In genomic region chr16:48447940-48448536, GRCh38 we compare ENCODE assay signal across 1 cellular context.
A peak's percentile ranks its signal among the peaks of the same experiment; 100 is the strongest.
TF ChIP-seq lines count a peak whose summit lies in the region.

No MANE protein-coding gene starts in this region.

TF ChIP-seq in HepG2, 621 proteins besides CTCF, POLR2A, EP300 and RAD21 (continued from another document and continues in another):
- TF ChIP-seq STAT6 (CRISPR knock-in tag; IDR thresholded peaks at IDR 0.05; ENCODE audit: borderline replicate concordance), result no peak
- no peak for TF ChIP-seq ZNF225 (CRISPR knock-in tag; IDR thresholded peaks at IDR 0.05)
- 0 out of 2 replicates have a peak, but pooled peaks have one; percentile 59 for TF ChIP-seq HINFP (CRISPR knock-in tag; IDR thresholded peaks at IDR 0.05; ENCODE audit: low read depth)
- no peak for TF ChIP-seq PCBP2 (optimal IDR thresholded peaks at IDR 0.05; ENCODE audit: low read depth, low read length, poor library complexity, severe bottlenecking)
- peak; percentile 87; the same call in 1 of the 2 replicates for TF ChIP-seq ZBTB7A (CRISPR knock-in tag; IDR thresholded peaks at IDR 0.05)
- TF ChIP-seq FOXJ3 (CRISPR knock-in tag; IDR thresholded peaks at IDR 0.05; ENCODE audit: borderline replicate concordance), result peak; percentile 34; the same call in 1 of the 2 replicates
- TF ChIP-seq BORCS8-MEF2B (CRISPR knock-in tag; IDR thresholded peaks at IDR 0.05), result no peak
- TF ChIP-seq MED1 (CRISPR knock-in tag; IDR thresholded peaks at IDR 0.05), result peak; percentile 51; the same call in 1 of the 2 replicates
- no peak for TF ChIP-seq REL (CRISPR knock-in tag; conservative IDR thresholded peaks at IDR 0.05)
- TF ChIP-seq AHDC1 (CRISPR knock-in tag; IDR thresholded peaks at IDR 0.05; ENCODE audit: borderline replicate concordance), result 0 out of 2 replicates have a peak, but pooled peaks have one; percentile 63
- no peak for TF ChIP-seq E2F5 (CRISPR knock-in tag; conservative IDR thresholded peaks at IDR 0.05)
- TF ChIP-seq KLF6 (CRISPR knock-in tag; IDR thresholded peaks at IDR 0.05), result no peak
- no peak for TF ChIP-seq SYNCRIP (IDR thresholded peaks at IDR 0.05; ENCODE audit: insufficient read depth, low read depth, low read length)
- TF ChIP-seq ZNF749 (CRISPR knock-in tag; IDR thresholded peaks at IDR 0.05; ENCODE audit: borderline replicate concordance), result no peak
- TF ChIP-seq HDAC2 (CRISPR knock-in tag; IDR thresholded peaks at IDR 0.05), result peak; percentile 56
- no peak for TF ChIP-seq NFE2 (CRISPR knock-in tag; IDR thresholded peaks at IDR 0.05)
- TF ChIP-seq ZMYM2 (CRISPR knock-in tag; IDR thresholded peaks at IDR 0.05), result 0 out of 2 replicates have a peak, but pooled peaks have one; percentile 55
- TF ChIP-seq ZBTB3 (CRISPR knock-in tag; IDR thresholded peaks at IDR 0.05; ENCODE audit: borderline replicate concordance, low read depth), result no peak
- TF ChIP-seq EHMT2 (IDR thresholded peaks at IDR 0.05; ENCODE audit: borderline replicate concordance, low read depth, low read length), result no peak
- peak; percentile 69 for TF ChIP-seq MIER2 (CRISPR knock-in tag; IDR thresholded peaks at IDR 0.05)
- TF ChIP-seq PITX1 (CRISPR knock-in tag; IDR thresholded peaks at IDR 0.05), result peak; percentile 73; the same call in 1 of the 2 replicates
- TF ChIP-seq CBX1 (IDR thresholded peaks at IDR 0.05; ENCODE audit: low read depth), result no peak
- 0 out of 2 replicates have a peak, but pooled peaks have one; percentile 19 for TF ChIP-seq IRF1 (CRISPR knock-in tag; IDR thresholded peaks at IDR 0.05; ENCODE audit: low read depth)
- TF ChIP-seq PRDM15 (CRISPR knock-in tag; IDR thresholded peaks at IDR 0.05), result no peak
- no peak for TF ChIP-seq MZF1 (CRISPR knock-in tag; IDR thresholded peaks at IDR 0.05; ENCODE audit: borderline replicate concordance)
- no peak for TF ChIP-seq ZNF142 (CRISPR knock-in tag; IDR thresholded peaks at IDR 0.05)
- TF ChIP-seq PAWR (CRISPR knock-in tag; IDR thresholded peaks at IDR 0.05; ENCODE audit: borderline replicate concordance), result no peak
- peak; percentile 90; the same call in 1 of the 2 replicates for TF ChIP-seq ZNF230 (CRISPR knock-in tag; IDR thresholded peaks at IDR 0.05)
- TF ChIP-seq JUND (CRISPR knock-in tag; IDR thresholded peaks at IDR 0.05), result no peak
- peak; percentile 47; the same call in 1 of the 2 replicates for TF ChIP-seq RCOR2 (CRISPR knock-in tag; IDR thresholded peaks at IDR 0.05)
- no peak for TF ChIP-seq PLRG1 (conservative IDR thresholded peaks at IDR 0.05)
- TF ChIP-seq SIN3B (IDR thresholded peaks at IDR 0.05; ENCODE audit: low read length), result no peak
- TF ChIP-seq NR3C1 (CRISPR knock-in tag; IDR thresholded peaks at IDR 0.05), result no peak
- TF ChIP-seq STAG1 (CRISPR knock-in tag; IDR thresholded peaks at IDR 0.05), result 0 out of 2 replicates have a peak, but pooled peaks have one; percentile 17
- TF ChIP-seq ZNF251 (CRISPR knock-in tag; IDR thresholded peaks at IDR 0.05), result no peak
- TF ChIP-seq ZNF639 (CRISPR knock-in tag; conservative IDR thresholded peaks at IDR 0.05), result no peak
- no peak for TF ChIP-seq ZNF816 (CRISPR knock-in tag; IDR thresholded peaks at IDR 0.05; ENCODE audit: borderline replicate concordance)
